Comparison of ENCODE assay signal across 2 cellular contexts in the genomic region with DNA sequence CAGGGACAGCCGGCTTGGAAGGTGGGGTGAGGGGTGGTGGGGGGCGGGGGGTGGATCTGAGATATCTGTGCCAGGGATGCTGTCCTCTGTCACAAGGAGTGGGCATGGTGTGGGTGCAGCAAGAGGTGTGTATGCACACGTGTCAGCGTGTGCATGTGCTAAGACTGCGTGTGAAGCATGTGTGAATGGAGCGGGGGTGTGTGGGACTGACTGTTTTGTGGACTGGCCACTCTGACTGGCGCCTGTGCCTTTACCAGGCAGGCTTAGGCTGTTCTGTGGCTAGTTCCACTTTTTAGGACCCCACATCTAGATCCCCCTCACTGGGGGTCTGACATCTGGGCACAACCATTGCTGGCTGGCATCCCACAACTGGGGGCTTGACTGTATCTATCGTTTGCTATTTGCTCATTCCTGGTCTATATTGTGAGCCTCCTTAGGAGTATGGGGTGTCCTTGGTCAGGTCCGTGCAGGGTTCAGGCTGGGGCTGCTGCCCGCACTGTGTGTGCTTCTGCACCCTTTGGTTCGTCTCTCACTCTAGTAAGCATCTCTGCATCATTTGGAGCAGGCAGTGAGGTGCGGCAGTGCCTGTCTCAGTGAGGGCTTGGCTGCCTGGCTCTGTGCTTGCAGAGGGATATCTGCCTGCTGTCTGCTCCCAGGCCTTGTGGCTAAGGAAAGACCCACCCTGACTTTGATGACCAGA.
TF ChIP-seq lines count a peak whose summit lies in the region.

No MANE protein-coding gene starts in this region.

TF ChIP-seq in SK-N-SH, 30 proteins besides CTCF, POLR2A, EP300 and RAD21 (continued from another document):
- TF ChIP-seq, protein P1, sequence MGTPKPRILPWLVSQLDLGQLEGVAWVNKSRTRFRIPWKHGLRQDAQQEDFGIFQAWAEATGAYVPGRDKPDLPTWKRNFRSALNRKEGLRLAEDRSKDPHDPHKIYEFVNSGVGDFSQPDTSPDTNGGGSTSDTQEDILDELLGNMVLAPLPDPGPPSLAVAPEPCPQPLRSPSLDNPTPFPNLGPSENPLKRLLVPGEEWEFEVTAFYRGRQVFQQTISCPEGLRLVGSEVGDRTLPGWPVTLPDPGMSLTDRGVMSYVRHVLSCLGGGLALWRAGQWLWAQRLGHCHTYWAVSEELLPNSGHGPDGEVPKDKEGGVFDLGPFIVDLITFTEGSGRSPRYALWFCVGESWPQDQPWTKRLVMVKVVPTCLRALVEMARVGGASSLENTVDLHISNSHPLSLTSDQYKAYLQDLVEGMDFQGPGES (IDR thresholded peaks at IDR 0.05; ENCODE audit: low read depth, low read length) = no peak
- TF ChIP-seq, protein P2, sequence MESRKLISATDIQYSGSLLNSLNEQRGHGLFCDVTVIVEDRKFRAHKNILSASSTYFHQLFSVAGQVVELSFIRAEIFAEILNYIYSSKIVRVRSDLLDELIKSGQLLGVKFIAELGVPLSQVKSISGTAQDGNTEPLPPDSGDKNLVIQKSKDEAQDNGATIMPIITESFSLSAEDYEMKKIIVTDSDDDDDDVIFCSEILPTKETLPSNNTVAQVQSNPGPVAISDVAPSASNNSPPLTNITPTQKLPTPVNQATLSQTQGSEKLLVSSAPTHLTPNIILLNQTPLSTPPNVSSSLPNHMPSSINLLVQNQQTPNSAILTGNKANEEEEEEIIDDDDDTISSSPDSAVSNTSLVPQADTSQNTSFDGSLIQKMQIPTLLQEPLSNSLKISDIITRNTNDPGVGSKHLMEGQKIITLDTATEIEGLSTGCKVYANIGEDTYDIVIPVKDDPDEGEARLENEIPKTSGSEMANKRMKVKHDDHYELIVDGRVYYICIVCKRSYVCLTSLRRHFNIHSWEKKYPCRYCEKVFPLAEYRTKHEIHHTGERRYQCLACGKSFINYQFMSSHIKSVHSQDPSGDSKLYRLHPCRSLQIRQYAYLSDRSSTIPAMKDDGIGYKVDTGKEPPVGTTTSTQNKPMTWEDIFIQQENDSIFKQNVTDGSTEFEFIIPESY (IDR thresholded peaks at IDR 0.05; ENCODE audit: borderline replicate concordance, low read depth) = no peak
- TF ChIP-seq GABPA (IDR thresholded peaks at IDR 0.05; ENCODE audit: low read depth) = no peak
- no peak for TF ChIP-seq TCF12 (IDR thresholded peaks at IDR 0.05)

TF ChIP-seq in SK-N-SH treated with all-trans-retinoic acid at 6 μM for 48 hours, 23 proteins besides CTCF, POLR2A, EP300 and RAD21 (continued from another document):
- TF ChIP-seq ZFP30 (CRISPR knock-in tag; IDR thresholded peaks at IDR 0.05) = no peak
